12 cellular contexts compared by ENCODE assay signal in the genomic region with DNA sequence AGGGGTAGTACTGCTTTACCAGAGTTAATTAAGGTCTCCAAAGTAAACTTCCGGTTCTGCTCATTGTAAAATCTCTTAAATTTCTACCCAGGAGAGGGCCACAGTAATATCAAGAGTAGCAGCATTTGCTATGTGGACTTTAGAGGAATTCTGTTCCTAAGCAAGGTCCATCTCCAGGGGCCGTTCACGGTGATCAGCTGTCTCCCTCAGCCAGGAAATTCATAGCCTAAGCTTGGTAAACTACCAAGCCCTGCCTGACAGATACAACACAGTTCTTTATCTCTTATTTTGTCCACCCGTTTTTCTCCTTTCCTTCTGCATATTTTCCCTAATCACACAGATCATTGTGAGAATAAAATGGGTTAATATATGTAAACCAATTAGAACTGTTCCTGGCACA. TPM values are rescaled to one million over a fixed set of nuclear protein-coding genes. Genes with fewer than 3 reads are reported as not detected.
DNase-seq lines count a peak whose midpoint lies in the region; ATAC-seq, FAIRE-seq and TF ChIP-seq lines count a peak whose summit lies in the region.
"Had no signal": no experiment of that assay in that cellular context is flagged by ENCODE, and none has a peak within 500 bp of the region (broad histone marks: within the 10 kb centered on the region; RNA-seq: fewer than 3 reads in every experiment).

No MANE protein-coding gene starts in this region.

- H3K27me3 ChIP-seq in A673 (replicated peaks; ENCODE audit: insufficient read depth, low read depth, low read length, poor library complexity), result no peaks in the 10 kb centered on the region
- H3K27me3 ChIP-seq in DOHH2 (ENCODE audit: control insufficient read depth, low read length), result no peaks in the 10 kb centered on the region
- no peaks in the 10 kb centered on the region for H3K27me3 ChIP-seq in OCI-LY3 (ENCODE audit: low read depth, low read length)

- peak overlapping the region; percentile 84 for H3K4me3 ChIP-seq in A673 (ENCODE audit: low read depth, low read length, poor library complexity, severe bottlenecking)
- H3K4me3 ChIP-seq in DOHH2 (ENCODE audit: low read length), result peak overlapping the region; percentile 89
- H3K4me3 ChIP-seq in OCI-LY3 (ENCODE audit: low read length), result peak overlapping the region; percentile 95

- CTCF ChIA-PET in A673 (lab: Charles Lee), result no interaction called here

- DNase-seq in A673 (ENCODE audit: low spot score) (peak; percentile 28), erythroblast (lab: John Stamatoyannopoulos, UW) (peak; percentile 24 to 28), NCI-H774 (lab: John Stamatoyannopoulos, UW) (no peak), SW 1271 (lab: John Stamatoyannopoulos, UW) (no peak), HTR-8/SVneo (ENCODE audit: insufficient read length, low spot score) (no peak)
- DNase-seq: central memory CD4-positive, alpha-beta T cell; DMS79 treated with DMSO at 0.1 percent for 48 hours; foreskin melanocyte; stimulated activated CD4-positive, alpha-beta T cell treated with anti-CD3 and anti-CD28 coated beads, Interleukin-12 subunit alpha, Interleukin-12 subunit beta, amount 100 ng/mL, for 4 hours had no signal

- peaks cover 43% of the 10 kb centered on the region for H3K36me3 ChIP-seq in A673 (ENCODE audit: insufficient read depth, low read length, poor library complexity, severe bottlenecking)
- peaks cover 92% of the 10 kb centered on the region for H3K36me3 ChIP-seq in DOHH2 (ENCODE audit: control insufficient read depth, low read length)
- H3K36me3 ChIP-seq in OCI-LY3 (replicated peaks; ENCODE audit: low read depth, low read length), result peaks cover 44% of the 10 kb centered on the region

- H3F3A ChIP-seq in DOHH2 (ENCODE audit: control insufficient read depth, insufficient read depth), result peaks cover 7% of the 10 kb centered on the region; the same call in 1 of the 2 replicates

- no peak overlapping the region for H2AFZ ChIP-seq in OCI-LY3 (ENCODE audit: low read depth, low read length)

- no peaks in the 10 kb centered on the region for H3K9me2 ChIP-seq in DOHH2 (replicated peaks; ENCODE audit: control insufficient read depth, low read length)

- H3K4me1 ChIP-seq in A673 (ENCODE audit: insufficient read depth, low read length, poor library complexity, severe bottlenecking) (peaks cover 19% of the 10 kb centered on the region), DOHH2 (ENCODE audit: control insufficient read depth, low read length) (peaks cover 44% of the 10 kb centered on the region), OCI-LY3 (ENCODE audit: low read length) (peaks cover 21% of the 10 kb centered on the region)

- intact Hi-C loops in A673 (cut with micrococcal nuclease; ENCODE audit: unreplicated experiment), result no loop called here

- peak overlapping the region; percentile 97 for H3K9ac ChIP-seq in OCI-LY3 (ENCODE audit: low read length)

- no peak for ATAC-seq in GM18505 (IDR thresholded peaks at IDR 0.05; ENCODE audit: unreplicated experiment)

- H4K20me1 ChIP-seq in DOHH2 (ENCODE audit: control insufficient read depth, insufficient read depth, low read depth, low read length) (peaks cover 40% of the 10 kb centered on the region), OCI-LY3 (ENCODE audit: insufficient read depth, low read length) (peaks cover 31% of the 10 kb centered on the region)

- no peak for FAIRE-seq in HTR-8/SVneo (lab: Jason Lieb, UNC)

- no peak for TF ChIP-seq POLR2A in erythroblast (IDR thresholded peaks at IDR 0.05; ENCODE audit: low read length)
- TF ChIP-seq POLR2A in GM18505 (IDR thresholded peaks at IDR 0.05; ENCODE audit: borderline replicate concordance, extremely low read depth, insufficient read depth, insufficient read length), result no peak

- TF ChIP-seq CTCF in A673 (conservative IDR thresholded peaks at IDR 0.05; ENCODE audit: low read depth, low read length) (no peak), DOHH2 (IDR thresholded peaks at IDR 0.05; ENCODE audit: low read depth, low read length, poor library complexity, severe bottlenecking) (peak; percentile 19), OCI-LY3 (IDR thresholded peaks at IDR 0.05; ENCODE audit: low read depth, low read length) (no peak)

- POLR2A ChIA-PET in A673 (lab: Charles Lee; ENCODE audit: low non-redundant PET), result no interaction called here

- H3K79me2 ChIP-seq in DOHH2 (ENCODE audit: control insufficient read depth, low read length), result peaks cover 94% of the 10 kb centered on the region
- H3K79me2 ChIP-seq in OCI-LY3 (ENCODE audit: low read length), result peaks cover 77% of the 10 kb centered on the region

- H3K9me3 ChIP-seq in A673 (ENCODE audit: low read depth, low read length, poor library complexity, severe bottlenecking) (no peaks in the 10 kb centered on the region), DOHH2 (ENCODE audit: control insufficient read depth, insufficient read depth, low read length) (no peaks in the 10 kb centered on the region), OCI-LY3 (ENCODE audit: insufficient read depth, low read length) (no peaks in the 10 kb centered on the region)

- H3K4me2 ChIP-seq in DOHH2 (ENCODE audit: low read length) (peak overlapping the region; percentile 72), OCI-LY3 (ENCODE audit: low read length) (peak overlapping the region; percentile 85)

- peak overlapping the region; percentile 98 for H3K27ac ChIP-seq in A673 (ENCODE audit: low read depth, low read length, poor library complexity, severe bottlenecking)
- peak overlapping the region; percentile 83; the same call in 1 of the 2 replicates for H3K27ac ChIP-seq in DOHH2 (ENCODE audit: low read depth, low read length)
- no peak overlapping the region for H3K27ac ChIP-seq in OCI-LY3 (ENCODE audit: low read length)

- no TSS peak for BruUV-seq in A673 (replicated peaks; lab: Mats Ljungman, UMichigan)

RNA-seq across cellular contexts. Expression of a gene that starts 2.3 kb away (rescaled TPM):
- 222 and 224 TPM in 2 replicates for total RNA-seq in A673 (2021)

Comparison
In these comparisons a context has a peak if more than half of its experiments do, and no peak if none do; other contexts are left out.
1. DNase-seq: peak in A673 (single experiment) and erythroblast (2 of 2); none in NCI-H774 (single experiment), SW 1271 (0 of 2) and HTR-8/SVneo (single experiment).
2. Peak in every context shown above with its lines, with median percentiles within 50 percentile points of each other: H3K4me3 ChIP-seq.